Comparison of ENCODE assay signal across 8 cellular contexts in the genomic region with DNA sequence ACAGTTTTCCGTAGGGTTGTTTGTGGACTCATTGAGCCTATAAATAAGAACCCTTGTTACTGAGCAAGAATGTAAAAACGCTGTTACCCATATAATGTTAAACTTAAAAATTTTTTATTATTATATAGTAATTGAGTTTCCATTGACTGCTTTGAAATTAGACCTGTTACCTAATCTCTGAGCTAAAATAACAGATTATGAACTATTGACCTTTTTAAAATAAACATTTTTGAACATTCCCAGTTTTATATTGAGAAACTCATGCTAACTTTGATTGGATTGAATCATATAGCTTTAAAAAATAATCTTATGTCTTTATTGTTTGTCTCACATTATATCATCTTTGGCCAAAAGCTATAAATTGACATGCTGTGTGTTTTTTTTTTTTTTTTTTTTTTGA.
"Had no signal": no experiment of that assay in that cellular context is flagged by ENCODE, and none has a peak within 500 bp of the region (broad histone marks: within the 10 kb centered on the region; RNA-seq: fewer than 3 reads in every experiment).

No MANE protein-coding gene starts in this region.

- H3K9me3 ChIP-seq: HAP-1 had no signal

- ATAC-seq: HCT116, K562 had no signal

- DNase-seq: GM23248, GOT3, H7, IMR-90, KG1 had no signal
